Comparison of ENCODE assay signal across 18 cellular contexts in genomic region chr12:56186957-56187356, GRCh38. TPM values are rescaled to one million over a fixed set of nuclear protein-coding genes. Genes with fewer than 3 reads are reported as not detected.
DNase-seq lines count a peak whose midpoint lies in the region; ATAC-seq and TF ChIP-seq lines count a peak whose summit lies in the region.
"Had no signal": no experiment of that assay in that cellular context is flagged by ENCODE, and none has a peak within 500 bp of the region (broad histone marks: within the 10 kb centered on the region; RNA-seq: fewer than 3 reads in every experiment).

No MANE protein-coding gene starts in this region.

- intact Hi-C loops in sciatic nerve (cut with DNase I): no loop called here

- H3K9me3 Mint-ChIP-seq in activated naive CD4-positive, alpha-beta T cell treated with anti-CD3 and anti-CD28 coated beads, Interleukin-2, amount 10 ng/mL, durations not matched to agents 7 days and 5 days: no peaks in the 10 kb centered on the region
- no peaks in the 10 kb centered on the region for H3K9me3 Mint-ChIP-seq in effector memory CD8-positive, alpha-beta T cell
- no peaks in the 10 kb centered on the region for H3K9me3 Mint-ChIP-seq in stimulated activated naive CD8-positive, alpha-beta T cell treated with anti-CD3 and anti-CD28 coated beads, Interleukin-15, amount 100 ng/mL, for 72 hours

- H3F3A ChIP-seq in OCI-LY1 (ENCODE audit: insufficient read depth, low read length): peaks cover 6% of the 10 kb centered on the region; the same call in 1 of the 2 replicates

- no peaks in the 10 kb centered on the region for H3K27me3 ChIP-seq in OCI-LY1 (ENCODE audit: insufficient read depth, low read length)
- H3K27me3 ChIP-seq: adrenal gland, MG63, vagina had no signal

- H3K9me3 ChIP-seq in OCI-LY1 (ENCODE audit: low read length): no peaks in the 10 kb centered on the region
- H3K9me3 ChIP-seq: adrenal gland, lower lobe of right lung, MG63, vagina had no signal

- no peak overlapping the region for H3K27ac ChIP-seq in OCI-LY1 (ENCODE audit: low read depth, low read length, poor library complexity, severe bottlenecking)
- H3K27ac ChIP-seq: adrenal gland, lower lobe of right lung had no signal

- DNase-seq in activated naive CD4-positive, alpha-beta T cell treated with anti-CD3 and anti-CD28 coated beads, Interleukin-2, amount 10 ng/mL, durations not matched to agents 7 days and 5 days: no peak
- DNase-seq in activated naive CD4-positive, alpha-beta T cell (lab: John Stamatoyannopoulos, UW): no peak
- no peak for DNase-seq in effector memory CD8-positive, alpha-beta T cell
- DNase-seq in stimulated activated naive CD8-positive, alpha-beta T cell treated with anti-CD3 and anti-CD28 coated beads, Interleukin-15, amount 100 ng/mL, for 72 hours: no peak
- no peak for DNase-seq in activated CD4-positive, CD25-positive, alpha-beta regulatory T cell treated with anti-CD3 and anti-CD28 coated beads, Interleukin-2, amount 50 U/mL, for 72 hours
- no peak for DNase-seq in sciatic nerve (ENCODE audit: low spot score)
- DNase-seq: adrenal gland; EL; lower lobe of right lung; MG63; NCI-H2107; NK-92 treated with Interleukin-12 subunit alpha and Interleukin-12 subunit beta, amount 100 ng/mL, for 24 hours; posterior cingulate gyrus; stimulated activated CD8-positive, alpha-beta memory T cell treated with anti-CD3 and anti-CD28 coated beads, Interleukin-4, amount 100 ng/mL, for 48 hours had no signal

- peaks cover 41% of the 10 kb centered on the region for H3K36me3 Mint-ChIP-seq in activated naive CD4-positive, alpha-beta T cell treated with anti-CD3 and anti-CD28 coated beads, Interleukin-2, amount 10 ng/mL, durations not matched to agents 7 days and 5 days
- H3K36me3 Mint-ChIP-seq in effector memory CD8-positive, alpha-beta T cell (ENCODE audit: insufficient read depth): peaks cover 77% of the 10 kb centered on the region

- peaks cover 43% of the 10 kb centered on the region for H3K4me1 Mint-ChIP-seq in activated naive CD4-positive, alpha-beta T cell treated with anti-CD3 and anti-CD28 coated beads, Interleukin-2, amount 10 ng/mL, durations not matched to agents 7 days and 5 days
- H3K4me1 Mint-ChIP-seq in effector memory CD8-positive, alpha-beta T cell (ENCODE audit: low read depth in 2 of 2): peaks cover 23 to 36% of the 10 kb centered on the region in 2 donors
- H3K4me1 Mint-ChIP-seq in stimulated activated naive CD8-positive, alpha-beta T cell treated with anti-CD3 and anti-CD28 coated beads, Interleukin-15, amount 100 ng/mL, for 72 hours: peaks cover 40% of the 10 kb centered on the region

- no peak overlapping the region for H2AFZ ChIP-seq in OCI-LY1 (ENCODE audit: low read length)

- peaks cover 28% of the 10 kb centered on the region for H3K4me1 ChIP-seq in OCI-LY1 (ENCODE audit: insufficient read depth, low read length, severe bottlenecking)

- H3K27me3 Mint-ChIP-seq in activated naive CD4-positive, alpha-beta T cell treated with anti-CD3 and anti-CD28 coated beads, Interleukin-2, amount 10 ng/mL, durations not matched to agents 7 days and 5 days: peaks cover 7% of the 10 kb centered on the region
- no peaks in the 10 kb centered on the region for H3K27me3 Mint-ChIP-seq in effector memory CD8-positive, alpha-beta T cell
- H3K27me3 Mint-ChIP-seq in stimulated activated naive CD8-positive, alpha-beta T cell treated with anti-CD3 and anti-CD28 coated beads, Interleukin-15, amount 100 ng/mL, for 72 hours: no peaks in the 10 kb centered on the region

- peaks cover 55% of the 10 kb centered on the region for H3K36me3 ChIP-seq in OCI-LY1 (ENCODE audit: insufficient read depth, low read length)

- CTCF ChIA-PET in activated naive CD4-positive, alpha-beta T cell treated with anti-CD3 and anti-CD28 coated beads, Interleukin-2, amount 10 ng/mL, durations not matched to agents 7 days and 5 days (lab: Charles Lee): interaction anchor here (1.9 to 6.5 kb wide), 4 partner anchors 11 to 448 kb away, joined by 4 to 51 read pairs (median 22); partner anchors contain the start of genes ANKRD52 and ESYT1

- H4K20me1 ChIP-seq in OCI-LY1 (ENCODE audit: insufficient read depth, low read length): no peaks in the 10 kb centered on the region

- peak overlapping the region; percentile 31 for H3K4me3 Mint-ChIP-seq in activated naive CD4-positive, alpha-beta T cell treated with anti-CD3 and anti-CD28 coated beads, Interleukin-2, amount 10 ng/mL, durations not matched to agents 7 days and 5 days
- H3K4me3 Mint-ChIP-seq in effector memory CD8-positive, alpha-beta T cell: peak overlapping the region; percentile 94 to 98
- H3K4me3 Mint-ChIP-seq in stimulated activated naive CD8-positive, alpha-beta T cell treated with anti-CD3 and anti-CD28 coated beads, Interleukin-15, amount 100 ng/mL, for 72 hours: peak overlapping the region; percentile 96 to 97

- peak overlapping the region; percentile 88 for H3K27ac Mint-ChIP-seq in activated naive CD4-positive, alpha-beta T cell treated with anti-CD3 and anti-CD28 coated beads, Interleukin-2, amount 10 ng/mL, durations not matched to agents 7 days and 5 days
- peak overlapping the region; percentile 99 for H3K27ac Mint-ChIP-seq in effector memory CD8-positive, alpha-beta T cell
- H3K27ac Mint-ChIP-seq in stimulated activated naive CD8-positive, alpha-beta T cell treated with anti-CD3 and anti-CD28 coated beads, Interleukin-15, amount 100 ng/mL, for 72 hours: peak overlapping the region in 1 of 2 donors; percentile 74

- no peaks in the 10 kb centered on the region for H3K9me2 ChIP-seq in OCI-LY1 (ENCODE audit: low read depth, low read length)

- ATAC-seq in effector memory CD8-positive, alpha-beta T cell (replicated peaks): no peak
- no peak for ATAC-seq in stimulated activated naive CD8-positive, alpha-beta T cell treated with anti-CD3 and anti-CD28 coated beads, Interleukin-15, amount 100 ng/mL, for 72 hours
- ATAC-seq in HG02970 (IDR thresholded peaks at IDR 0.05; ENCODE audit: low FRiP score, unreplicated experiment): no peak
- ATAC-seq in sciatic nerve: no peak
- ATAC-seq: esophagus mucosa, lower lobe of right lung had no signal

- TF ChIP-seq CTCF in OCI-LY1 (IDR thresholded peaks at IDR 0.05; ENCODE audit: low read length): no peak

- peaks cover 24% of the 10 kb centered on the region for H3K79me2 ChIP-seq in OCI-LY1 (ENCODE audit: insufficient read depth, low read length)

- peak overlapping the region; percentile 94 for H3K4me2 ChIP-seq in OCI-LY1 (ENCODE audit: low read length)

- H3K9ac ChIP-seq in OCI-LY1 (ENCODE audit: low read length): peak overlapping the region; percentile 95; the same call in 1 of the 2 replicates

- peak overlapping the region; percentile 98 for H3K4me3 ChIP-seq in OCI-LY1 (ENCODE audit: low read depth, low read length, poor library complexity, severe bottlenecking)
- H3K4me3 ChIP-seq: adrenal gland, vagina had no signal

RNA-seq across cellular contexts. Expression of gene SMARCC2, which starts 2.3 kb away (rescaled TPM):
- 160 TPM for total RNA-seq in sciatic nerve

RNA-seq across cellular contexts. Expression of gene MYL6, which starts 28.8 kb away (rescaled TPM):
- 993 TPM for total RNA-seq in sciatic nerve

RNA-seq across cellular contexts. Expression of gene MYL6B, which starts 34.6 kb away (rescaled TPM):
- total RNA-seq in sciatic nerve: 40.0 TPM

RNA-seq across cellular contexts. Expression of gene RNF41, which starts 34.8 kb away (rescaled TPM):
- total RNA-seq in sciatic nerve: 40.7 TPM

RNA-seq across cellular contexts. Expression of gene NABP2, which starts 37.2 kb away (rescaled TPM):
- total RNA-seq in sciatic nerve: 18.5 TPM

Comparison
In these comparisons a context has a peak if more than half of its experiments do, and no peak if none do; other contexts are left out.
1. H3K4me3 Mint-ChIP-seq: peak in every context shown above with its lines; median percentile 96 in stimulated activated naive CD8-positive, alpha-beta T cell treated with anti-CD3 and anti-CD28 coated beads, Interleukin-15, amount 100 ng/mL, for 72 hours; 96 in effector memory CD8-positive, alpha-beta T cell; 31 in activated naive CD4-positive, alpha-beta T cell treated with anti-CD3 and anti-CD28 coated beads, Interleukin-2, amount 10 ng/mL, durations not matched to agents 7 days and 5 days.